In the genomic region with DNA sequence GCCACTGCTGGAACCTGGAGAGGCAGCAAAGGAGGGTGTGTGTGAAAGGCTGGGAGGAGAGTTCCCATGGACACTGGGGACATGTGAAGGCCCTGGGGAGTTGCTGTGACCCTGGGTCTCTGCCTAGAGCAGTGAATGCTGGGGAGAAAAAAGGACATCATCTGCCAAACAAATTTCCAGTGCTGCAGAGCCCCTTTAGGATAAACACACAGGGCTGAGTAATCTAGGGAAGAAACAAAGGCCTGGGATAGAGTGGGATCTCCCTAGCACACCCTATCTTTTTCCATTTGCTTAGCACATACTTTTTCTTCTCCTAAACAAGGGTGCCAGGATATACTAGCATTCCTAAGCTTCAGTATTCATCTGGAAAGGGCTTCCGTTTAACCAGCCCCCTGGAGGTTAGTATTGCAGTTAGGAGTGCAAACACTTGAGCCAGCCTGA, we compare ENCODE assay signal across 20 cellular contexts. TPM values are rescaled to one million over a fixed set of nuclear protein-coding genes. Genes with fewer than 3 reads are reported as not detected.
DNase-seq lines count a peak whose midpoint lies in the region; ATAC-seq, FAIRE-seq and TF ChIP-seq lines count a peak whose summit lies in the region.
"Had no signal": no experiment of that assay in that cellular context is flagged by ENCODE, and none has a peak within 500 bp of the region (broad histone marks: within the 10 kb centered on the region; RNA-seq: fewer than 3 reads in every experiment).

No MANE protein-coding gene starts in this region.

- peak overlapping the region; percentile 40 for H3K4me3 Mint-ChIP-seq in astrocyte (ENCODE audit: unreplicated experiment)
- H3K4me3 Mint-ChIP-seq: activated naive CD8-positive, alpha-beta T cell; CD4-positive, CD25-positive, alpha-beta regulatory T cell had no signal

- TF ChIP-seq CTCF in astrocyte (IDR thresholded peaks at IDR 0.05; ENCODE audit: insufficient read depth, low read depth, low read length): no peak
- peak in 1 of 9 donors; percentile 23 for TF ChIP-seq CTCF in heart right ventricle (IDR thresholded peaks at IDR 0.05)

- no peak overlapping the region for H3K27ac ChIP-seq in astrocyte (ENCODE audit: low read depth, low read length)
- peak overlapping the region in 5 of 10 donors; percentile 29 to 61 (median 44) for H3K27ac ChIP-seq in heart right ventricle
- peak overlapping the region; percentile 15 for H3K27ac ChIP-seq in rectal smooth muscle tissue (ENCODE audit: low read depth, low read length)
- H3K27ac ChIP-seq: epithelial cell of prostate, VCaP had no signal

- intact Hi-C loops in heart right ventricle (cut with DNase I): no loop called here

- no peaks in the 10 kb centered on the region for H3K36me3 Mint-ChIP-seq in astrocyte (ENCODE audit: low read depth, unreplicated experiment)
- H3K36me3 Mint-ChIP-seq: activated naive CD8-positive, alpha-beta T cell; CD4-positive, CD25-positive, alpha-beta regulatory T cell had no signal

- peak; percentile 35 for DNase-seq in EL
- peak; percentile 31 for DNase-seq in astrocyte (ENCODE audit: low read depth)
- DNase-seq in heart right ventricle: peak; percentile 54 to 75
- no peak for DNase-seq in COR-L47 (lab: John Stamatoyannopoulos, UW)
- no peak for DNase-seq in stimulated activated naive CD4-positive, alpha-beta T cell treated with Interleukin-2 at 50 U/mL for 16 hours (lab: John Stamatoyannopoulos, UW)
- no peak for DNase-seq in islet precursor cell
- DNase-seq: CD4-positive, CD25-positive, alpha-beta regulatory T cell; KG1; NCI-H1417 treated with DMSO at 0.1 percent for 48 hours had no signal

- H3K9me3 ChIP-seq in astrocyte (ENCODE audit: insufficient read depth, low read depth, low read length): no peaks in the 10 kb centered on the region
- no peaks in the 10 kb centered on the region for H3K9me3 ChIP-seq in heart right ventricle

- ATAC-seq in heart right ventricle (peak; percentile 56 to 80 (median 68)), GM18498 (IDR thresholded peaks at IDR 0.05; ENCODE audit: unreplicated experiment) (no peak)
- ATAC-seq: SK-N-SH treated with all-trans-retinoic acid at 6 μM for 48 hours had no signal

- no peaks in the 10 kb centered on the region for H3K9me3 Mint-ChIP-seq in astrocyte (ENCODE audit: unreplicated experiment)
- H3K9me3 Mint-ChIP-seq: CD4-positive, CD25-positive, alpha-beta regulatory T cell had no signal

- H3K9ac ChIP-seq in astrocyte (ENCODE audit: low read length): peak overlapping the region; percentile 41
- H3K9ac ChIP-seq in rectal smooth muscle tissue (ENCODE audit: low read length): no peak overlapping the region

- H2AFZ ChIP-seq in astrocyte (ENCODE audit: low read depth, low read length): no peak overlapping the region

- no peaks in the 10 kb centered on the region for H3K79me2 ChIP-seq in astrocyte (ENCODE audit: insufficient read depth, low read length)

- H3K4me3 ChIP-seq in astrocyte (ENCODE audit: insufficient read depth, low read depth, low read length) (no peak overlapping the region), heart right ventricle (no peak overlapping the region), rectal smooth muscle tissue (ENCODE audit: low read length) (no peak overlapping the region)

- no peaks in the 10 kb centered on the region for H3K36me3 ChIP-seq in astrocyte (ENCODE audit: insufficient read depth, low read length)
- peaks cover 0 to 4% (median 0%) of the 10 kb centered on the region in 9 donors for H3K36me3 ChIP-seq in heart right ventricle
- no peaks in the 10 kb centered on the region for H3K36me3 ChIP-seq in rectal smooth muscle tissue (ENCODE audit: control insufficient read depth, insufficient read depth, low read length)

- H3K4me2 ChIP-seq in astrocyte (ENCODE audit: low read length): no peak overlapping the region

- H3K27ac Mint-ChIP-seq in astrocyte (ENCODE audit: unreplicated experiment): no peak overlapping the region
- H3K27ac Mint-ChIP-seq: activated naive CD8-positive, alpha-beta T cell; progenitor cell of endocrine pancreas had no signal

- 63 to 67% methylated on average over 1 of the region's 1 CpG for WGBS in heart right ventricle, 2 donors

- H3K27me3 ChIP-seq in astrocyte (ENCODE audit: insufficient read depth, low read length) (no peaks in the 10 kb centered on the region), heart right ventricle (no peaks in the 10 kb centered on the region), rectal smooth muscle tissue (ENCODE audit: control insufficient read depth, insufficient read depth, low read length) (no peaks in the 10 kb centered on the region)

- H3K27me3 Mint-ChIP-seq in astrocyte (ENCODE audit: low read depth, unreplicated experiment): no peaks in the 10 kb centered on the region
- H3K27me3 Mint-ChIP-seq: activated naive CD8-positive, alpha-beta T cell; CD4-positive, CD25-positive, alpha-beta regulatory T cell had no signal

- H3K4me1 Mint-ChIP-seq in astrocyte (ENCODE audit: low read depth, unreplicated experiment): peaks cover 12% of the 10 kb centered on the region
- H3K4me1 Mint-ChIP-seq: CD4-positive, CD25-positive, alpha-beta regulatory T cell had no signal

- no peaks in the 10 kb centered on the region for H4K20me1 ChIP-seq in astrocyte (ENCODE audit: insufficient read depth, low read length)

- no peak for FAIRE-seq in astrocyte (lab: Jason Lieb, UNC)

- H3K4me1 ChIP-seq in astrocyte (ENCODE audit: insufficient read depth, low read length) (peaks cover 8% of the 10 kb centered on the region), heart right ventricle (peaks cover 0 to 28% (median 6%) of the 10 kb centered on the region in 9 donors), rectal smooth muscle tissue (ENCODE audit: control insufficient read depth, insufficient read depth, low read length) (peaks cover 22% of the 10 kb centered on the region)

RNA-seq across cellular contexts. Expression of a gene that starts 3.3 kb away (rescaled TPM):
- total RNA-seq in astrocyte (not detected in 2 replicates), heart right ventricle (10 to 100 TPM in 4 of 10 donors, 1 to 10 TPM in 6; 4.7 to 26.6 (median 8.1) TPM)
- 10 to 100 TPM; 24.3 to 61.9 TPM for polyA plus RNA-seq in heart right ventricle
- total RNA-seq: CD4-positive, CD25-positive, alpha-beta regulatory T cell; G401; mononuclear cell; NCI-H460; OCI-LY7; progenitor cell of endocrine pancreas had no signal
- polyA plus RNA-seq: CD4-positive, CD25-positive, alpha-beta regulatory T cell had no signal

RNA-seq across cellular contexts. Expression of a gene that starts 14.3 kb away (rescaled TPM):
- total RNA-seq in astrocyte (28.0 and 38.4 TPM in 2 replicates), heart right ventricle (10 to 100 TPM; 13.9 to 41.5 (median 23.8) TPM)
- polyA plus RNA-seq in heart right ventricle: 10 to 100 TPM; 10.9 to 17.0 TPM
- total RNA-seq: CD4-positive, CD25-positive, alpha-beta regulatory T cell; mononuclear cell had no signal
- polyA plus RNA-seq: CD4-positive, CD25-positive, alpha-beta regulatory T cell had no signal

RNA-seq across cellular contexts. Expression of a gene that starts 54.8 kb away (rescaled TPM):
- total RNA-seq in astrocyte (129 and 133 TPM in 2 replicates), heart right ventricle (10 to 100 TPM; 52.3 to 78.2 (median 62.9) TPM)
- polyA plus RNA-seq in heart right ventricle: 10 to 100 TPM; 21.6 to 54.5 TPM

Comparison
In these comparisons a context has a peak if more than half of its experiments do, and no peak if none do; other contexts are left out.
1. DNase-seq: peak in EL (single experiment), astrocyte (single experiment) and heart right ventricle (2 of 2); none in COR-L47 (single experiment), stimulated activated naive CD4-positive, alpha-beta T cell treated with Interleukin-2 at 50 U/mL for 16 hours (single experiment) and islet precursor cell (single experiment).